ENCODE assay signal across 9 cellular contexts in the genomic region with DNA sequence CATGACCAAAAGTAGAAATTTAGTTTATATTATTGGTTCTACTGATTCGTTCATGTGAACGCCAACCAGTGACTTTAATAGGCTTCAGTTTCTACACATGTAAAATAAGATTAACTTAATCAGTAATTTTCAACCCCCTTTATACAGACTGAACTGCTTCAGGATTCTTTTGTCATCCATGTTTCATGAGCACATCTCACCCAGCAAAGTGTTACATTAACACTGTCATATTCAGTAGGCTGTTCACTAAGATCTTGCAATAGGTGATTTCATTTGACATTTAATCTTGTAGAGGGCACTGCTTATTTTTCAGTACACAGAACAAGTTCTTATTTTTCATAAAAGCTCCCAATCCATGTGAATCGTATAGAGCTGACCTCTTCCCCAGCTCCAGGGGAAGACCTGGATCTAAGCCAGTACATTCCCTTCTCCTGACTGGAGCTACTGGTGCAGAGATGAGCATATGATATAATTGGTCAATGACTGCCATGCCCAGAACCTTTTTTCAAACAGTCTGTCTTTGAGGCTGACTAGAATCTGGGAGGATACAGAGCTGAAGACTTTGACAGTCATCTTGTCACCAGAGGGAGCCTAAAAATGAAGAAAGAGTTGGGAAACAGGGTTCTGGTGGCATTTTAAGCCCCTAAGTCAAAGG.
DNase-seq lines count a peak whose midpoint lies in the region; ATAC-seq and TF ChIP-seq lines count a peak whose summit lies in the region.
"Had no signal": no experiment of that assay in that cellular context is flagged by ENCODE, and none has a peak within 500 bp of the region (broad histone marks: within the 10 kb centered on the region; RNA-seq: fewer than 3 reads in every experiment).

No MANE protein-coding gene starts in this region.

- H2BK20ac ChIP-seq in IMR-90 (ENCODE audit: low read depth, low read length), result peak overlapping the region; percentile 94

- TF ChIP-seq POLR2A in IMR-90 (IDR thresholded peaks at IDR 0.05; ENCODE audit: low read depth, low read length) (no peak), testis (IDR thresholded peaks at IDR 0.05) (no peak)

- no peak for TF ChIP-seq CTCF in AG10803 (conservative IDR thresholded peaks at IDR 0.05; ENCODE audit: low read length)
- no peak for TF ChIP-seq CTCF in IMR-90 (conservative IDR thresholded peaks at IDR 0.05; ENCODE audit: low read depth, low read length)
- TF ChIP-seq CTCF in brain microvascular endothelial cell (IDR thresholded peaks at IDR 0.05; ENCODE audit: low read depth, low read length, missing control alignments), result no peak
- TF ChIP-seq CTCF in testis (IDR thresholded peaks at IDR 0.05), result no peak

- H3K9ac ChIP-seq in IMR-90 (ENCODE audit: low read depth, low read length), result peak overlapping the region; percentile 90; the same call in 1 of the 2 replicates

- H2BK120ac ChIP-seq in IMR-90 (ENCODE audit: low read depth, low read length), result peak overlapping the region; percentile 97

- H3K4me3 ChIP-seq in AG10803 (ENCODE audit: low read length) (no peak overlapping the region), IMR-90 (ENCODE audit: insufficient read depth, low read depth, low read length) (no peak overlapping the region), brain microvascular endothelial cell (ENCODE audit: low read depth, low read length) (no peak overlapping the region), testis (no peak overlapping the region)
- H3K4me3 ChIP-seq: ovary had no signal

- peak overlapping the region; percentile 81 for H3K4me2 ChIP-seq in IMR-90 (ENCODE audit: low read depth, low read length)

- no peaks in the 10 kb centered on the region for H3K36me3 ChIP-seq in IMR-90 (ENCODE audit: control insufficient read depth, insufficient read depth, low read length)
- no peaks in the 10 kb centered on the region for H3K36me3 ChIP-seq in brain microvascular endothelial cell (replicated peaks)
- no peaks in the 10 kb centered on the region for H3K36me3 ChIP-seq in testis (ENCODE audit: low read depth, missing control alignments)
- H3K36me3 ChIP-seq: ovary had no signal

- peak overlapping the region; percentile 64 for H2AK5ac ChIP-seq in IMR-90 (ENCODE audit: low read depth, low read length)

- no TSS peak for BruUV-seq in IMR-90 (replicated peaks; lab: Mats Ljungman, UMichigan)

- H3K27ac ChIP-seq in IMR-90 (ENCODE audit: insufficient read depth, low read length), result peak overlapping the region; percentile 100
- H3K27ac ChIP-seq in brain microvascular endothelial cell, result peak overlapping the region; percentile 95
- H3K27ac ChIP-seq in testis, result no peak overlapping the region
- H3K27ac ChIP-seq: ovary had no signal

- H3K79me1 ChIP-seq in IMR-90 (ENCODE audit: low read depth in 1 of 2, low read length in 2 of 2), result peaks cover 9 to 28% of the 10 kb centered on the region in 2 experiments; a peak in 3 of 4 replicates

- CTCF ChIA-PET in IMR-90 (lab: Yijun Ruan, JAX), result interaction anchor here (1.1 to 2.1 kb wide), 2 partner anchors 9 to 65 kb away, joined by 6 read pairs; no protein-coding TSS in a partner anchor

- H4K5ac ChIP-seq in IMR-90 (ENCODE audit: low read depth, low read length), result peak overlapping the region; percentile 93

- peak overlapping the region; percentile 0 for H2AFZ ChIP-seq in IMR-90 (replicated peaks; ENCODE audit: low read length, poor library complexity)

- peak overlapping the region; percentile 99 for H4K91ac ChIP-seq in IMR-90 (ENCODE audit: insufficient read depth, low read depth, low read length)

- H2AK9ac ChIP-seq in IMR-90 (replicated peaks; ENCODE audit: low read depth, low read length, poor library complexity), result peak overlapping the region; percentile 38

- peak overlapping the region; percentile 100 for H3K18ac ChIP-seq in IMR-90 (ENCODE audit: low read depth, low read length)

- H3K4me1 ChIP-seq in IMR-90 (ENCODE audit: control insufficient read depth, insufficient read depth, low read length), result peaks cover 20% of the 10 kb centered on the region
- H3K4me1 ChIP-seq in testis, result no peaks in the 10 kb centered on the region

- no peaks in the 10 kb centered on the region for H4K20me1 ChIP-seq in IMR-90 (ENCODE audit: insufficient read depth, low read length)

- H3K27me3 ChIP-seq in IMR-90 (ENCODE audit: control insufficient read depth, insufficient read depth, low read length) (no peaks in the 10 kb centered on the region), brain microvascular endothelial cell (replicated peaks) (no peaks in the 10 kb centered on the region), testis (no peaks in the 10 kb centered on the region)
- H3K27me3 ChIP-seq: ovary had no signal

- ATAC-seq in IMR-90 (ENCODE audit: low read depth), result peak; percentile 70

- peaks cover 5% of the 10 kb centered on the region for H3K9me1 ChIP-seq in IMR-90 (ENCODE audit: insufficient read depth, low read length)

- H2BK5ac ChIP-seq in IMR-90 (ENCODE audit: low read depth, low read length, poor library complexity, severe bottlenecking), result peak overlapping the region; percentile 99

- H3K9me3 ChIP-seq in IMR-90 (ENCODE audit: control insufficient read depth, insufficient read depth, low read length) (no peaks in the 10 kb centered on the region), testis (no peaks in the 10 kb centered on the region)
- H3K9me3 ChIP-seq: ovary had no signal

- dilution Hi-C loops in IMR-90 (cut with HindIII; ENCODE audit: low sequenced_read_pairs, unreplicated experiment), result no loop called here

- peak overlapping the region; percentile 85; the same call in 1 of the 2 replicates for H3K23ac ChIP-seq in IMR-90 (ENCODE audit: low read depth, low read length)

- H3K4ac ChIP-seq in IMR-90 (ENCODE audit: low read depth, low read length), result peak overlapping the region; percentile 98

- intact Hi-C loops in IMR-90 (cut with micrococcal nuclease), result loop anchor here (2.0 kb wide), 1 partner anchor 50 kb away; no protein-coding TSS in a partner anchor
- intact Hi-C loops in testis (cut with DNase I; ENCODE audit: low total_unique reads), result no loop called here

- POLR2A ChIA-PET in IMR-90 (lab: Charles Lee; ENCODE audit: unreplicated experiment), result no interaction called here

- DNase-seq in AG10803 (ENCODE audit: low read depth) (peak; percentile 95), IMR-90 (peak; percentile 97), brain microvascular endothelial cell (peak; percentile 94), kidney tubule cell (ENCODE audit: low spot score) (peak; percentile 93), testis (no peak), NCI-H2196 treated with DMSO at 0.1 percent for 48 hours (lab: John Stamatoyannopoulos, UW; ENCODE audit: unreplicated experiment) (no peak), NCI-H1105 (lab: John Stamatoyannopoulos, UW) (no peak), superior temporal gyrus (ENCODE audit: extremely low spot score) (no peak)
- DNase-seq: ovary had no signal

- in situ Hi-C loops in IMR-90 (cut with MboI; ENCODE audit: low sequenced_read_pairs), result no loop called here
- in situ Hi-C loops in brain microvascular endothelial cell (cut with HindIII; ENCODE audit: low pct_ligation_motif_present, low sequenced_read_pairs), result no loop called here

- no CpG with 5 or more reads among the region's 3 CpGs for WGBS in IMR-90 (ENCODE audit: extremely low coverage in 2 of 2, insufficient read length in 1 of 2), 2 experiments
- 72 to 79% methylated on average over 3 of the region's 3 CpGs for WGBS in testis, 2 donors

- peak overlapping the region; percentile 93 for H3K56ac ChIP-seq in IMR-90 (ENCODE audit: extremely low read depth, insufficient read depth, low read length)

- H2BK15ac ChIP-seq in IMR-90 (ENCODE audit: low read depth, low read length), result peak overlapping the region; percentile 87

- TF ChIP-seq RAD21 in IMR-90 (IDR thresholded peaks at IDR 0.05; ENCODE audit: low read length), result no peak

- H3K14ac ChIP-seq in IMR-90 (replicated peaks; ENCODE audit: low read depth, low read length), result peak overlapping the region; percentile 93

- H4K8ac ChIP-seq in IMR-90 (ENCODE audit: low read depth in 2 of 2, low read length in 2 of 2), result peak overlapping the region; percentile 89

TF ChIP-seq in IMR-90, 13 proteins besides CTCF, POLR2A, EP300 and RAD21:
- TF ChIP-seq MAZ (IDR thresholded peaks at IDR 0.05; ENCODE audit: borderline replicate concordance, low read depth, low read length), result no peak
- TF ChIP-seq RCOR1 (IDR thresholded peaks at IDR 0.05; ENCODE audit: insufficient replicate concordance, low read length), result no peak
- TF ChIP-seq MXI1 (IDR thresholded peaks at IDR 0.05; ENCODE audit: borderline replicate concordance, low read depth, low read length), result no peak
- TF ChIP-seq FOS (IDR thresholded peaks at IDR 0.05; ENCODE audit: low read depth, low read length), result 0 out of 2 replicates have a peak, but pooled peaks have one; percentile 19

Comparison
In these comparisons a context has a peak if more than half of its experiments do, and no peak if none do; other contexts are left out.
1. DNase-seq: peak in AG10803 (single experiment), IMR-90 (single experiment), brain microvascular endothelial cell (single experiment) and kidney tubule cell (single experiment); none in testis (single experiment), NCI-H2196 treated with DMSO at 0.1 percent for 48 hours (single experiment), NCI-H1105 (single experiment) and superior temporal gyrus (single experiment).
2. H3K27ac ChIP-seq: peak in IMR-90 (single experiment) and brain microvascular endothelial cell (single experiment); none in testis (0 of 2).